26 cellular contexts compared by ENCODE assay signal in the genomic region with DNA sequence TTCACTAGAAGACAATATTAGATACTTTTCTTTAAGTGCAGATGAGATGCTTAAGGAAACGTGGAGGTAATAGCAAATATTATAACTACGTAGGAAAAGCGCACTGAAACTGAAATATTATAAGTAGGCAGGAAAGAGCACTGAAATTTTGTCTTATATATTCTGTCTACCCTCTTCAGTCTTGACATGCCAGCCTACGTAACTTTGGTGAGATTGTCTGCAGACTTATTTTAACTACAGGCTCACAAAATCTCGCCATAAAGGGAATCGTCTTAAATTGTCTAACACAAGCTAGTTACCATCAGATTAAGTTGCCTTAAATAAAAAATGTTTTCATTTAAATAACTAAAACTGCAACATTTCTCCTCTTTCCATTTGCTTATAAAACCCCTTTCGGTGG.
"Had no signal": no experiment of that assay in that cellular context is flagged by ENCODE, and none has a peak within 500 bp of the region (broad histone marks: within the 10 kb centered on the region; RNA-seq: fewer than 3 reads in every experiment).

No MANE protein-coding gene starts in this region.

- DNase-seq: activated effector memory CD4-positive, alpha-beta T cell treated with anti-CD3 and anti-CD28 coated beads, Interleukin-2, amount 50 U/mL, for 16 hours; activated effector memory CD4-positive, alpha-beta T cell treated with Interleukin-2 at 50 U/mL for 16 hours; activated gamma-delta T cell; activated gamma-delta T cell treated with Interleukin-2 at 50 U/mL for 16 hours; activated naive CD4-positive, alpha-beta T cell; activated naive CD4-positive, alpha-beta T cell treated with anti-CD3 and anti-CD28 coated beads for 36 hours; activated naive CD4-positive, alpha-beta T cell treated with anti-CD3 and anti-CD28 coated beads, Interleukin-2, amount 10 ng/mL, durations not matched to agents 7 days and 5 days; activated naive CD4-positive, alpha-beta T cell treated with anti-CD3 and anti-CD28 coated beads, Interleukin-2, amount 50 U/mL, for 16 hours; activated naive CD4-positive, alpha-beta T cell treated with Interleukin-2 at 50 U/mL for 16 hours; activated naive CD8-positive, alpha-beta T cell treated with anti-CD3 and anti-CD28 coated beads for 36 hours; activated naive CD8-positive, alpha-beta T cell treated with anti-CD3 and anti-CD28 coated beads, Interleukin-2, amount 10 ng/mL, durations not matched to agents 7 days and 5 days; activated naive CD8-positive, alpha-beta T cell treated with anti-CD3 and anti-CD28 coated beads, Interleukin-2, amount 50 U/mL, for 24 hours; activated T-cell treated with anti-CD3 and anti-CD28 coated beads, Interleukin-2, amount 50 U/mL, for 1 hour; activated T-cell treated with anti-CD3 and anti-CD28 coated beads, Interleukin-2, amount 50 U/mL, for 24 hours; activated T-cell treated with anti-CD3 and anti-CD28 coated beads, Interleukin-2, amount 50 U/mL, for 4 hours; activated T-cell treated with anti-CD3 and anti-CD28 coated beads, Interleukin-2, amount 50 U/mL, for 48 hours; activated T-cell treated with anti-CD3 and anti-CD28 coated beads, Interleukin-2, amount 50 U/mL, for 72 hours; adrenal gland; amniotic stem cell; amygdala; anterior cingulate cortex; aorta; body of pancreas; brain microvascular endothelial cell; central memory CD4-positive, alpha-beta T cell; cerebellar nuclear complex had no signal
